1 cellular context compared by ENCODE assay signal in the genomic region with DNA sequence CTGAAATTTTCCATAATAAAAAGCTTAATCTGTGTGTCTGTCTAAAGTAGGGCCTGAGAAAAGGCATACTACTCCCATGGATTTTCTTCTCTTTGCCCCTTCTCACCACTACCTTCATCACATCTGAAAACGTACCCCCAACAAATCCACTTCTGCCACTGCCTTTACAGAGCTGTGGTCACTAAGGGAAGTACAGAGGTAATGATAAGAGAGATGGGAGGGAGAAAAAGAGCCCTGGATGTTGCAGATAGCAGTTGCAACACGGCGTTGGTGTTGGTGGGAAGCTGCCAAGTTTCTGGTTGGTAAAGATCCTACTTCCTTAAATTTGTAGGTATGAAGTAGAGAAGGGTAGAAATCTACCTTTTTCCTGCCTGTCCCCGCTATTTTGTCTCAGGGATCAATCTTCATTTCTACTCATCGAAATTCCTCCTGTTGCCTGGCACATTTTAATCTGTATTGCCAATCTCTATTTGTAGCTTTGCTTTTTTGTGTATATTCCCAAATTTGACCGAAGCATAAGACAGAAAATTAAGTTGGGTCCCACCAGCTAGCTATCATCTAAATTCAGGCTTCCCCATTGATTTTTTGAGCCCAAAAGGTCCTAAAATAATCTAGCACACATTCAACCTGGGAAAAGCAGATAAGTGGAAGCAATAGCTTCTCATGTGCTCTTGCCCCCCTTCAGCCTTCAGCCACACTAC.
TF ChIP-seq lines count a peak whose summit lies in the region.

No MANE protein-coding gene starts in this region.

TF ChIP-seq in K562, 482 proteins besides CTCF, POLR2A, EP300 and RAD21 (continued from another document and continues in another):
- TF ChIP-seq ZNF407 (IDR thresholded peaks at IDR 0.05; ENCODE audit: low read depth) (no peak), HDAC6 (IDR thresholded peaks at IDR 0.05; ENCODE audit: low read depth, low read length) (no peak), ZNF511 (CRISPR knock-in tag; IDR thresholded peaks at IDR 0.05) (no peak), MCM7 (IDR thresholded peaks at IDR 0.05) (no peak), GTF2E2 (tag; IDR thresholded peaks at IDR 0.05) (no peak), HDGF (IDR thresholded peaks at IDR 0.05) (no peak), ZNF740 (CRISPR knock-in tag; IDR thresholded peaks at IDR 0.05) (no peak), ZNF740 (tag; IDR thresholded peaks at IDR 0.05) (no peak), XRCC3 (IDR thresholded peaks at IDR 0.05) (no peak), MXD1 (CRISPR knock-in tag; IDR thresholded peaks at IDR 0.05; ENCODE audit: borderline replicate concordance, poor library complexity, severe bottlenecking) (no peak), CREB1 (IDR thresholded peaks at IDR 0.05) (peak; percentile 68), CREB1 (CRISPR knock-in tag; IDR thresholded peaks at IDR 0.05) (0 out of 2 replicates have a peak, but pooled peaks have one; percentile 22), CUX1 (CRISPR knock-in tag; IDR thresholded peaks at IDR 0.05) (peak; percentile 55; the same call in 1 of the 2 replicates), WHSC1 (IDR thresholded peaks at IDR 0.05; ENCODE audit: low read length) (no peak), PHTF2 (CRISPR knock-in tag; IDR thresholded peaks at IDR 0.05) (peak; percentile 17; the same call in 1 of the 2 replicates), ZFPM2 (CRISPR knock-in tag; IDR thresholded peaks at IDR 0.05) (no peak), FOXM1 (IDR thresholded peaks at IDR 0.05; ENCODE audit: low read depth) (peak; percentile 86), FOXM1 (CRISPR knock-in tag; IDR thresholded peaks at IDR 0.05; ENCODE audit: low read depth) (no peak), ARID2 (IDR thresholded peaks at IDR 0.05) (no peak), TFE3 (CRISPR knock-in tag; IDR thresholded peaks at IDR 0.05) (no peak), CC2D1A (IDR thresholded peaks at IDR 0.05) (peak; percentile 96), FOXK1 (CRISPR knock-in tag; IDR thresholded peaks at IDR 0.05; ENCODE audit: borderline replicate concordance) (no peak), MTA2 (IDR thresholded peaks at IDR 0.05; ENCODE audit: low read depth) (peak; percentile 97), PHB2 (IDR thresholded peaks at IDR 0.05; ENCODE audit: low read depth) (peak; percentile 79), RBM34 (IDR thresholded peaks at IDR 0.05; ENCODE audit: borderline replicate concordance, insufficient read depth, low read length) (no peak), HMBOX1 (IDR thresholded peaks at IDR 0.05) (peak; percentile 96), ARHGAP35 (IDR thresholded peaks at IDR 0.05; ENCODE audit: partially characterized antibody) (no peak), ZNF77 (CRISPR knock-in tag; IDR thresholded peaks at IDR 0.05) (no peak), RCOR1 (IDR thresholded peaks at IDR 0.05; ENCODE audit: borderline replicate concordance in 1 of 2, low read depth in 2 of 2, low read length in 2 of 2) (peak; percentile 76 to 95; a peak in 3 of 4 replicates), ARID3B (CRISPR knock-in tag; IDR thresholded peaks at IDR 0.05; ENCODE audit: borderline replicate concordance) (no peak), MXI1 (IDR thresholded peaks at IDR 0.05; ENCODE audit: low read depth, low read length) (no peak)
- TF ChIP-seq, protein P1, sequence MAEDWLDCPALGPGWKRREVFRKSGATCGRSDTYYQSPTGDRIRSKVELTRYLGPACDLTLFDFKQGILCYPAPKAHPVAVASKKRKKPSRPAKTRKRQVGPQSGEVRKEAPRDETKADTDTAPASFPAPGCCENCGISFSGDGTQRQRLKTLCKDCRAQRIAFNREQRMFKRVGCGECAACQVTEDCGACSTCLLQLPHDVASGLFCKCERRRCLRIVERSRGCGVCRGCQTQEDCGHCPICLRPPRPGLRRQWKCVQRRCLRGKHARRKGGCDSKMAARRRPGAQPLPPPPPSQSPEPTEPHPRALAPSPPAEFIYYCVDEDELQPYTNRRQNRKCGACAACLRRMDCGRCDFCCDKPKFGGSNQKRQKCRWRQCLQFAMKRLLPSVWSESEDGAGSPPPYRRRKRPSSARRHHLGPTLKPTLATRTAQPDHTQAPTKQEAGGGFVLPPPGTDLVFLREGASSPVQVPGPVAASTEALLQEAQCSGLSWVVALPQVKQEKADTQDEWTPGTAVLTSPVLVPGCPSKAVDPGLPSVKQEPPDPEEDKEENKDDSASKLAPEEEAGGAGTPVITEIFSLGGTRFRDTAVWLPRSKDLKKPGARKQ (CRISPR knock-in tag; IDR thresholded peaks at IDR 0.05), result no peak
